19 cellular contexts compared by ENCODE assay signal in genomic region chr7:117784315-117784714, GRCh38.
DNase-seq lines count a peak whose midpoint lies in the region; ATAC-seq and TF ChIP-seq lines count a peak whose summit lies in the region.
"Had no signal": no experiment of that assay in that cellular context is flagged by ENCODE, and none has a peak within 500 bp of the region (broad histone marks: within the 10 kb centered on the region; RNA-seq: fewer than 3 reads in every experiment).

No MANE protein-coding gene starts in this region.

- H3K4me3 Mint-ChIP-seq in endodermal cell, result no peak overlapping the region
- H3K4me3 Mint-ChIP-seq: CD4-positive, CD25-positive, alpha-beta regulatory T cell; IgD-negative memory B cell; T-helper 1 cell treated with Interleukin-12 subunit alpha and Interleukin-12 subunit beta and Interleukin-4 antibody, amounts not matched to agents 30 μg/mL and 1 μg/mL, for 36 hours had no signal

- ATAC-seq in GM18907 (IDR thresholded peaks at IDR 0.05; ENCODE audit: unreplicated experiment) (peak; percentile 56), GM21619 (IDR thresholded peaks at IDR 0.05; ENCODE audit: unreplicated experiment) (peak; percentile 51), HG03571 (IDR thresholded peaks at IDR 0.05; ENCODE audit: unreplicated experiment) (peak; percentile 62), Right ventricle myocardium superior (ENCODE audit: poor library complexity) (no peak)

- TF ChIP-seq CTCF in endodermal cell (conservative IDR thresholded peaks at IDR 0.05), result no peak

- H3K27ac Mint-ChIP-seq in endodermal cell, result peak overlapping the region; percentile 44
- H3K27ac Mint-ChIP-seq: CD4-positive, CD25-positive, alpha-beta regulatory T cell; IgD-negative memory B cell; T-helper 1 cell treated with Interleukin-12 subunit alpha and Interleukin-12 subunit beta and Interleukin-4 antibody, amounts not matched to agents 30 μg/mL and 1 μg/mL, for 36 hours had no signal

- no peaks in the 10 kb centered on the region for H3K27me3 Mint-ChIP-seq in endodermal cell (ENCODE audit: insufficient read depth)
- H3K27me3 Mint-ChIP-seq: CD4-positive, CD25-positive, alpha-beta regulatory T cell; IgD-negative memory B cell had no signal

- no peaks in the 10 kb centered on the region for H3K4me1 ChIP-seq in endodermal cell (ENCODE audit: control insufficient read depth, insufficient read depth, low read length)
- H3K4me1 ChIP-seq: Peyer's patch had no signal

- no peaks in the 10 kb centered on the region for H3K36me3 Mint-ChIP-seq in endodermal cell (ENCODE audit: low read depth)
- H3K36me3 Mint-ChIP-seq: CD4-positive, CD25-positive, alpha-beta regulatory T cell; IgD-negative memory B cell had no signal

- H3K4me1 Mint-ChIP-seq in endodermal cell, result peaks cover 3% of the 10 kb centered on the region
- H3K4me1 Mint-ChIP-seq: CD4-positive, CD25-positive, alpha-beta regulatory T cell; IgD-negative memory B cell had no signal

- intact Hi-C loops in Right ventricle myocardium superior (cut with DNase I), result no loop called here

- H3K27me3 ChIP-seq in endodermal cell (ENCODE audit: control insufficient read depth, insufficient read depth, low read length, poor library complexity, severe bottlenecking), result no peaks in the 10 kb centered on the region
- H3K27me3 ChIP-seq: Peyer's patch had no signal

- no peak for DNase-seq in endodermal cell
- no peak for DNase-seq in activated naive CD4-positive, alpha-beta T cell treated with anti-CD3 and anti-CD28 coated beads, Interleukin-2, amount 50 U/mL, for 16 hours
- no peak for DNase-seq in cerebellum (ENCODE audit: low spot score)
- DNase-seq in Right ventricle myocardium superior, result no peak
- DNase-seq: Calu3; CD4-positive, CD25-positive, alpha-beta regulatory T cell; DMS79; GOT3; MV-4-11; NCI-H1436 treated with DMSO at 0.1 percent for 48 hours; NCI-H446 treated with DMSO at 0.1 percent for 48 hours; NCI-H82; Peyer's patch; SHP77 had no signal

- H3K9ac ChIP-seq in endodermal cell (ENCODE audit: extremely low read depth, low read length, poor library complexity, severe bottlenecking), result no peak overlapping the region

- H3K36me3 ChIP-seq in endodermal cell (ENCODE audit: control insufficient read depth, insufficient read depth, low read length), result no peaks in the 10 kb centered on the region
- H3K36me3 ChIP-seq: Peyer's patch had no signal

- H3K9me3 Mint-ChIP-seq in endodermal cell, result no peaks in the 10 kb centered on the region
- H3K9me3 Mint-ChIP-seq: CD4-positive, CD25-positive, alpha-beta regulatory T cell; T-helper 1 cell treated with Interleukin-12 subunit alpha and Interleukin-12 subunit beta and Interleukin-4 antibody, amounts not matched to agents 30 μg/mL and 1 μg/mL, for 36 hours had no signal

- WGBS in endodermal cell (ENCODE audit: insufficient coverage in 1 of 2, insufficient read length in 1 of 2), 2 experiments, result 71% methylated on average over 1 of the region's 1 CpG; no CpG with 5 or more reads in 1 of the 2 experiments

- no peaks in the 10 kb centered on the region for H3K9me3 ChIP-seq in endodermal cell (ENCODE audit: control insufficient read depth, low read length)
- H3K9me3 ChIP-seq: Peyer's patch had no signal

- no peak overlapping the region for H3K27ac ChIP-seq in endodermal cell (ENCODE audit: low read depth, low read length)
- H3K27ac ChIP-seq: Peyer's patch had no signal

- no peak overlapping the region for H3K4me3 ChIP-seq in endodermal cell (ENCODE audit: low read length)
- H3K4me3 ChIP-seq: Peyer's patch had no signal
